ENCODE assay signal across 17 cellular contexts in genomic region chr19:8261881-8262280, GRCh38. TPM values are rescaled to one million over a fixed set of nuclear protein-coding genes. Genes with fewer than 3 reads are reported as not detected.
DNase-seq lines count a peak whose midpoint lies in the region; ATAC-seq and TF ChIP-seq lines count a peak whose summit lies in the region.
"Had no signal": no experiment of that assay in that cellular context is flagged by ENCODE, and none has a peak within 500 bp of the region (broad histone marks: within the 10 kb centered on the region; RNA-seq: fewer than 3 reads in every experiment).

No MANE protein-coding gene starts in this region.

- TF ChIP-seq CTCF in left lung (IDR thresholded peaks at IDR 0.05) (no peak), spleen (IDR thresholded peaks at IDR 0.05 in 8 of 11, conservative IDR thresholded peaks at IDR 0.05 in 3 of 11) (no peak)

- H3K4me3 Mint-ChIP-seq in stimulated activated naive CD8-positive, alpha-beta T cell treated with anti-CD3 and anti-CD28 coated beads, Interleukin-15, amount 100 ng/mL, for 72 hours, result no peak overlapping the region
- H3K4me3 Mint-ChIP-seq: H9, IgD-negative memory B cell had no signal

- TF ChIP-seq POLR2A in spleen (IDR thresholded peaks at IDR 0.05), result no peak

- intact Hi-C loops in left lung (cut with DNase I), result no loop called here
- intact Hi-C loops in spleen (cut with DNase I; ENCODE audit: low total_unique reads), result no loop called here

- ATAC-seq in stimulated activated naive CD8-positive, alpha-beta T cell treated with anti-CD3 and anti-CD28 coated beads, Interleukin-15, amount 100 ng/mL, for 72 hours, result peak; percentile 26
- no peak for ATAC-seq in stimulated activated naive CD8-positive, alpha-beta T cell treated with anti-CD3 and anti-CD28 coated beads, Interleukin-15, Interleukin-2, amounts not matched to agents 100 U/mL and 50 U/mL, for 24 hours
- ATAC-seq in left lung (no peak), GM21360 (IDR thresholded peaks at IDR 0.05; ENCODE audit: unreplicated experiment) (no peak)

- H3K27ac Mint-ChIP-seq in stimulated activated naive CD8-positive, alpha-beta T cell treated with anti-CD3 and anti-CD28 coated beads, Interleukin-15, amount 100 ng/mL, for 72 hours, result no peak overlapping the region
- H3K27ac Mint-ChIP-seq: IgD-negative memory B cell had no signal

- no peaks in the 10 kb centered on the region for H3K9me3 Mint-ChIP-seq in stimulated activated naive CD8-positive, alpha-beta T cell treated with anti-CD3 and anti-CD28 coated beads, Interleukin-15, amount 100 ng/mL, for 72 hours
- H3K9me3 Mint-ChIP-seq: IgD-negative memory B cell had no signal

- H3K27me3 ChIP-seq in left lung (peaks cover 0 to 1% of the 10 kb centered on the region in 2 donors), spleen (replicated peaks in 1 of 7) (no peaks in the 10 kb centered on the region), HAP-1 (ENCODE audit: low read depth) (no peaks in the 10 kb centered on the region)
- H3K27me3 ChIP-seq: Peyer's patch had no signal

- no peak for DNase-seq in stimulated activated naive CD8-positive, alpha-beta T cell treated with anti-CD3 and anti-CD28 coated beads, Interleukin-15, amount 100 ng/mL, for 72 hours
- no peak for DNase-seq in stimulated activated naive CD8-positive, alpha-beta T cell treated with anti-CD3 and anti-CD28 coated beads, Interleukin-15, Interleukin-2, amounts not matched to agents 100 U/mL and 50 U/mL, for 24 hours
- DNase-seq in left lung, result peak; percentile 17 to 63
- peak; percentile 52 for DNase-seq in spleen
- DNase-seq in HAP-1 (ENCODE audit: low spot score in 2 of 2), result no peak
- no peak for DNase-seq in pons (ENCODE audit: low spot score)
- DNase-seq: C1 segment of cervical spinal cord, H9, MG63, NCI-H1048, NCI-H1436, NCI-H2081, NCI-H2171 treated with DMSO at 0.1 percent for 48 hours, NCI-H446 treated with DMSO at 0.1 percent for 48 hours, Peyer's patch had no signal

- H3K4me1 ChIP-seq in left lung (no peaks in the 10 kb centered on the region), spleen (peaks cover 0 to 9% (median 0%) of the 10 kb centered on the region in 6 donors), HAP-1 (no peaks in the 10 kb centered on the region; the same call in 1 of the 2 replicates)
- H3K4me1 ChIP-seq: Peyer's patch had no signal

- no peaks in the 10 kb centered on the region for H3K27me3 Mint-ChIP-seq in stimulated activated naive CD8-positive, alpha-beta T cell treated with anti-CD3 and anti-CD28 coated beads, Interleukin-15, amount 100 ng/mL, for 72 hours
- H3K27me3 Mint-ChIP-seq: IgD-negative memory B cell had no signal

- no peak overlapping the region for H3K4me3 ChIP-seq in left lung
- H3K4me3 ChIP-seq in spleen, result no peak overlapping the region
- no peak overlapping the region for H3K4me3 ChIP-seq in HAP-1
- H3K4me3 ChIP-seq: MG63, Peyer's patch had no signal

- peaks cover 46% of the 10 kb centered on the region for H3K4me1 Mint-ChIP-seq in stimulated activated naive CD8-positive, alpha-beta T cell treated with anti-CD3 and anti-CD28 coated beads, Interleukin-15, amount 100 ng/mL, for 72 hours
- H3K4me1 Mint-ChIP-seq: IgD-negative memory B cell had no signal

- H3K27ac ChIP-seq in left lung, result no peak overlapping the region
- no peak overlapping the region for H3K27ac ChIP-seq in spleen
- H3K27ac ChIP-seq: Peyer's patch had no signal

- H3K9me3 ChIP-seq in left lung, result no peaks in the 10 kb centered on the region
- no peaks in the 10 kb centered on the region for H3K9me3 ChIP-seq in spleen
- H3K9me3 ChIP-seq in HAP-1, result no peaks in the 10 kb centered on the region
- H3K9me3 ChIP-seq: MG63, Peyer's patch had no signal

- 92 to 98% (median 95%) methylated on average over 8 to 14 of the region's 14 CpGs for WGBS in spleen, 5 donors

- in situ Hi-C loops in HAP-1 (cut with MboI; ENCODE audit: low sequenced_read_pairs), result no loop called here

- H3K36me3 ChIP-seq in left lung (peaks cover 0 to 23% of the 10 kb centered on the region in 2 donors), spleen (peaks cover 0 to 56% (median 24%) of the 10 kb centered on the region in 6 donors), HAP-1 (replicated peaks) (peaks cover 8% of the 10 kb centered on the region)
- H3K36me3 ChIP-seq: MG63 had no signal

RNA-seq across cellular contexts. Expression of gene CD320, which starts 46.3 kb away (rescaled TPM):
- total RNA-seq in left lung (10 to 100 TPM; 44.1 to 58.3 TPM), spleen (100 to 1,000 TPM in 1 of 7 donors, 10 to 100 TPM in 6; 35.8 to 131 (median 73.3) TPM)
- 10 to 100 TPM; 26.6 to 34.3 (median 28.1) TPM for polyA plus RNA-seq in spleen

RNA-seq across cellular contexts. Expression of gene CERS4, which starts 52.7 kb away (rescaled TPM):
- total RNA-seq in left lung (10 to 100 TPM; 36.8 to 38.6 TPM), spleen (10 to 100 TPM; 27.7 to 46.3 (median 40.7) TPM)
- 10 to 100 TPM; 43.2 to 49.2 (median 44.1) TPM for polyA plus RNA-seq in spleen

RNA-seq across cellular contexts. Expression of gene NDUFA7, which starts 59.3 kb away (rescaled TPM):
- total RNA-seq in left lung, result 10 to 100 TPM; 38.7 to 40.8 TPM
- total RNA-seq in spleen, result 10 to 100 TPM; 14.6 to 43.2 (median 28.0) TPM
- polyA plus RNA-seq in spleen, result 100 to 1,000 TPM in 1 of 3 donors, 10 to 100 TPM in 2; 95.1 to 131 (median 99.6) TPM

RNA-seq across cellular contexts. Expression of gene RPS28, which starts 59.4 kb away (rescaled TPM):
- total RNA-seq in left lung, result 1,000 to 10,000 TPM; 1,595 to 1,630 TPM
- total RNA-seq in spleen, result 1,000 to 10,000 TPM in 4 of 7 donors, 100 to 1,000 TPM in 3; 356 to 1,972 (median 1,411) TPM
- 1,000 to 10,000 TPM; 1,207 to 2,442 (median 2,131) TPM for polyA plus RNA-seq in spleen

Comparison
In these comparisons a context has a peak if more than half of its experiments do, and no peak if none do; other contexts are left out.
1. DNase-seq: peak in left lung (2 of 2) and spleen (single experiment); none in stimulated activated naive CD8-positive, alpha-beta T cell treated with anti-CD3 and anti-CD28 coated beads, Interleukin-15, amount 100 ng/mL, for 72 hours (0 of 2), stimulated activated naive CD8-positive, alpha-beta T cell treated with anti-CD3 and anti-CD28 coated beads, Interleukin-15, Interleukin-2, amounts not matched to agents 100 U/mL and 50 U/mL, for 24 hours (single experiment), HAP-1 (0 of 2) and pons (single experiment).